ENCODE assay signal across 1 cellular context in the genomic region with DNA sequence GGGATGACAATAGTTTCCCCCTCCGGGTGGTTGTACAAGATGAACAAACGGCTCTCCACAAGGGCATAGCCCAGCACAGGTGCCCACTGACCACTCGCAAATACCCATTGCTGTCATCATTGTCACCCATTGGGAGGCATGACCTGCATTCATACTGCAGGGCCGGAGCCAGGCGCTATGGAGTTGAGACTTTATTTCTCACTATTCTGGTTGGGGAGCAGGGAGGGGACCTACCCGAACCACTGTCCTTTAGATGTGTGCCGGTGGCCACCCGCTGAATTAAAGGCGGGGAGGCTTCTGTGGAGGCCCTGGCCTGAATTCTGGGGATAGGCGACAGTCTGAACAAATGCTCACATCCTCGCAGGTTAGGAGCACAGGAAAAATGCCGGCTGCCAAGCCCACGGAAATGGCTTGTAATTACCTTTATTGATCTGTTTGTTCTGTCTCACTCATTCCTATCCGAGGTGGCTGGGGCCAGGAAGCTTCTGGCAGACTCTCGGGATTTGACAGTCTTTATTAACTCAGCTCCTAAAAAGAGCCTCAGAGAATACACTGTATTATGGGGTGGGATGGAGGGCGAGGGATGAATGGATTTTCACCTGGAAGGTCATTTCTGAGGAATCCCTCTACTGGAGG.
TF ChIP-seq lines count a peak whose summit lies in the region.

No MANE protein-coding gene starts in this region.

TF ChIP-seq in SK-N-SH treated with all-trans-retinoic acid at 6 μM for 48 hours, 23 proteins besides CTCF, POLR2A, EP300 and RAD21 (continued from another document):
- TF ChIP-seq ZFP30 (CRISPR knock-in tag; IDR thresholded peaks at IDR 0.05) (no peak), TOX (CRISPR knock-in tag; IDR thresholded peaks at IDR 0.05; ENCODE audit: borderline replicate concordance) (no peak), ZFP3 (CRISPR knock-in tag; IDR thresholded peaks at IDR 0.05) (no peak), ZNF70 (CRISPR knock-in tag; IDR thresholded peaks at IDR 0.05) (no peak), ISL1 (CRISPR knock-in tag; IDR thresholded peaks at IDR 0.05) (no peak)
- TF ChIP-seq, protein P1, sequence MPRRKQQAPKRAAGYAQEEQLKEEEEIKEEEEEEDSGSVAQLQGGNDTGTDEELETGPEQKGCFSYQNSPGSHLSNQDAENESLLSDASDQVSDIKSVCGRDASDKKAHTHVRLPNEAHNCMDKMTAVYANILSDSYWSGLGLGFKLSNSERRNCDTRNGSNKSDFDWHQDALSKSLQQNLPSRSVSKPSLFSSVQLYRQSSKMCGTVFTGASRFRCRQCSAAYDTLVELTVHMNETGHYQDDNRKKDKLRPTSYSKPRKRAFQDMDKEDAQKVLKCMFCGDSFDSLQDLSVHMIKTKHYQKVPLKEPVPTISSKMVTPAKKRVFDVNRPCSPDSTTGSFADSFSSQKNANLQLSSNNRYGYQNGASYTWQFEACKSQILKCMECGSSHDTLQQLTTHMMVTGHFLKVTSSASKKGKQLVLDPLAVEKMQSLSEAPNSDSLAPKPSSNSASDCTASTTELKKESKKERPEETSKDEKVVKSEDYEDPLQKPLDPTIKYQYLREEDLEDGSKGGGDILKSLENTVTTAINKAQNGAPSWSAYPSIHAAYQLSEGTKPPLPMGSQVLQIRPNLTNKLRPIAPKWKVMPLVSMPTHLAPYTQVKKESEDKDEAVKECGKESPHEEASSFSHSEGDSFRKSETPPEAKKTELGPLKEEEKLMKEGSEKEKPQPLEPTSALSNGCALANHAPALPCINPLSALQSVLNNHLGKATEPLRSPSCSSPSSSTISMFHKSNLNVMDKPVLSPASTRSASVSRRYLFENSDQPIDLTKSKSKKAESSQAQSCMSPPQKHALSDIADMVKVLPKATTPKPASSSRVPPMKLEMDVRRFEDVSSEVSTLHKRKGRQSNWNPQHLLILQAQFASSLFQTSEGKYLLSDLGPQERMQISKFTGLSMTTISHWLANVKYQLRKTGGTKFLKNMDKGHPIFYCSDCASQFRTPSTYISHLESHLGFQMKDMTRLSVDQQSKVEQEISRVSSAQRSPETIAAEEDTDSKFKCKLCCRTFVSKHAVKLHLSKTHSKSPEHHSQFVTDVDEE (CRISPR knock-in tag; IDR thresholded peaks at IDR 0.05), result no peak
